1 cellular context compared by ENCODE assay signal in genomic region chr15:62782100-62782791, GRCh38.
TF ChIP-seq lines count a peak whose summit lies in the region.

No MANE protein-coding gene starts in this region.

TF ChIP-seq in HepG2, 621 proteins besides CTCF, POLR2A, EP300 and RAD21 (continued from another document and continues in another):
- no peak for TF ChIP-seq ZHX2 (IDR thresholded peaks at IDR 0.05; ENCODE audit: low read depth)
- no peak for TF ChIP-seq ZHX2 (CRISPR knock-in tag; IDR thresholded peaks at IDR 0.05; ENCODE audit: borderline replicate concordance)
- no peak for TF ChIP-seq ZNF883 (CRISPR knock-in tag; IDR thresholded peaks at IDR 0.05; ENCODE audit: not compliant biosample characterization)
- TF ChIP-seq THAP8 (CRISPR knock-in tag; IDR thresholded peaks at IDR 0.05; ENCODE audit: borderline replicate concordance): no peak
- TF ChIP-seq NBN (conservative IDR thresholded peaks at IDR 0.05): no peak
- TF ChIP-seq, protein P1, sequence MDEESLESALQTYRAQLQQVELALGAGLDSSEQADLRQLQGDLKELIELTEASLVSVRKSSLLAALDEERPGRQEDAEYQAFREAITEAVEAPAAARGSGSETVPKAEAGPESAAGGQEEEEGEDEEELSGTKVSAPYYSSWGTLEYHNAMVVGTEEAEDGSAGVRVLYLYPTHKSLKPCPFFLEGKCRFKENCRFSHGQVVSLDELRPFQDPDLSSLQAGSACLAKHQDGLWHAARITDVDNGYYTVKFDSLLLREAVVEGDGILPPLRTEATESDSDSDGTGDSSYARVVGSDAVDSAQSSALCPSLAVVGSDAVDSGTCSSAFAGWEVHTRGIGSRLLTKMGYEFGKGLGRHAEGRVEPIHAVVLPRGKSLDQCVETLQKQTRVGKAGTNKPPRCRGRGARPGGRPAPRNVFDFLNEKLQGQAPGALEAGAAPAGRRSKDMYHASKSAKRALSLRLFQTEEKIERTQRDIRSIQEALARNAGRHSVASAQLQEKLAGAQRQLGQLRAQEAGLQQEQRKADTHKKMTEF (CRISPR knock-in tag; IDR thresholded peaks at IDR 0.05): no peak
- TF ChIP-seq ZBTB33 (CRISPR knock-in tag; IDR thresholded peaks at IDR 0.05): 0 out of 2 replicates have a peak, but pooled peaks have one; percentile 25
- no peak for TF ChIP-seq ZNF264 (CRISPR knock-in tag; IDR thresholded peaks at IDR 0.05)
- 0 out of 2 replicates have a peak, but pooled peaks have one; percentile 40 for TF ChIP-seq ZNF891 (CRISPR knock-in tag; IDR thresholded peaks at IDR 0.05)
- no peak for TF ChIP-seq MXD1 (CRISPR knock-in tag; IDR thresholded peaks at IDR 0.05)
- TF ChIP-seq SAP130 (CRISPR knock-in tag; IDR thresholded peaks at IDR 0.05; ENCODE audit: low read depth): peak; percentile 39; the same call in 1 of the 2 replicates
- no peak for TF ChIP-seq ZSCAN25 (CRISPR knock-in tag; IDR thresholded peaks at IDR 0.05)
- TF ChIP-seq, protein P2, sequence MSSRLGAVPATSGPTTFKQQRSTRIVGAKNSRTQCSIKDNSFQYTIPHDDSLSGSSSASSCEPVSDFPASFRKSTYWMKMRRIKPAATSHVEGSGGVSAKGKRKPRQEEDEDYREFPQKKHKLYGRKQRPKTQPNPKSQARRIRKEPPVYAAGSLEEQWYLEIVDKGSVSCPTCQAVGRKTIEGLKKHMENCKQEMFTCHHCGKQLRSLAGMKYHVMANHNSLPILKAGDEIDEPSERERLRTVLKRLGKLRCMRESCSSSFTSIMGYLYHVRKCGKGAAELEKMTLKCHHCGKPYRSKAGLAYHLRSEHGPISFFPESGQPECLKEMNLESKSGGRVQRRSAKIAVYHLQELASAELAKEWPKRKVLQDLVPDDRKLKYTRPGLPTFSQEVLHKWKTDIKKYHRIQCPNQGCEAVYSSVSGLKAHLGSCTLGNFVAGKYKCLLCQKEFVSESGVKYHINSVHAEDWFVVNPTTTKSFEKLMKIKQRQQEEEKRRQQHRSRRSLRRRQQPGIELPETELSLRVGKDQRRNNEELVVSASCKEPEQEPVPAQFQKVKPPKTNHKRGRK (CRISPR knock-in tag; IDR thresholded peaks at IDR 0.05): no peak
- no peak for TF ChIP-seq E2F2 (CRISPR knock-in tag; IDR thresholded peaks at IDR 0.05; ENCODE audit: borderline replicate concordance)
- TF ChIP-seq ZNF205 (CRISPR knock-in tag; IDR thresholded peaks at IDR 0.05): 0 out of 2 replicates have a peak, but pooled peaks have one; percentile 48
- TF ChIP-seq TCF7 (IDR thresholded peaks at IDR 0.05; ENCODE audit: low read depth): no peak
- no peak for TF ChIP-seq ZKSCAN5 (CRISPR knock-in tag; IDR thresholded peaks at IDR 0.05)
- no peak for TF ChIP-seq THRA (CRISPR knock-in tag; IDR thresholded peaks at IDR 0.05; ENCODE audit: borderline replicate concordance)
- TF ChIP-seq NR0B2 (CRISPR knock-in tag; IDR thresholded peaks at IDR 0.05): no peak
- TF ChIP-seq, protein P3, sequence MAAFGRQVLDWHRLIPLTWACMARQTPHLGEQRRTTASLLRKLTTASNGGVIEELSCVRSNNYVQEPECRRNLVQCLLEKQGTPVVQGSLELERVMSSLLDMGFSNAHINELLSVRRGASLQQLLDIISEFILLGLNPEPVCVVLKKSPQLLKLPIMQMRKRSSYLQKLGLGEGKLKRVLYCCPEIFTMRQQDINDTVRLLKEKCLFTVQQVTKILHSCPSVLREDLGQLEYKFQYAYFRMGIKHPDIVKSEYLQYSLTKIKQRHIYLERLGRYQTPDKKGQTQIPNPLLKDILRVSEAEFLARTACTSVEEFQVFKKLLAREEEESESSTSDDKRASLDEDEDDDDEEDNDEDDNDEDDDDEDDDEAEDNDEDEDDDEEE (CRISPR knock-in tag; IDR thresholded peaks at IDR 0.05): no peak
- TF ChIP-seq ZSCAN9 (CRISPR knock-in tag; IDR thresholded peaks at IDR 0.05; ENCODE audit: borderline replicate concordance): no peak
- no peak for TF ChIP-seq MTF1 (CRISPR knock-in tag; IDR thresholded peaks at IDR 0.05)
- TF ChIP-seq, protein P4, sequence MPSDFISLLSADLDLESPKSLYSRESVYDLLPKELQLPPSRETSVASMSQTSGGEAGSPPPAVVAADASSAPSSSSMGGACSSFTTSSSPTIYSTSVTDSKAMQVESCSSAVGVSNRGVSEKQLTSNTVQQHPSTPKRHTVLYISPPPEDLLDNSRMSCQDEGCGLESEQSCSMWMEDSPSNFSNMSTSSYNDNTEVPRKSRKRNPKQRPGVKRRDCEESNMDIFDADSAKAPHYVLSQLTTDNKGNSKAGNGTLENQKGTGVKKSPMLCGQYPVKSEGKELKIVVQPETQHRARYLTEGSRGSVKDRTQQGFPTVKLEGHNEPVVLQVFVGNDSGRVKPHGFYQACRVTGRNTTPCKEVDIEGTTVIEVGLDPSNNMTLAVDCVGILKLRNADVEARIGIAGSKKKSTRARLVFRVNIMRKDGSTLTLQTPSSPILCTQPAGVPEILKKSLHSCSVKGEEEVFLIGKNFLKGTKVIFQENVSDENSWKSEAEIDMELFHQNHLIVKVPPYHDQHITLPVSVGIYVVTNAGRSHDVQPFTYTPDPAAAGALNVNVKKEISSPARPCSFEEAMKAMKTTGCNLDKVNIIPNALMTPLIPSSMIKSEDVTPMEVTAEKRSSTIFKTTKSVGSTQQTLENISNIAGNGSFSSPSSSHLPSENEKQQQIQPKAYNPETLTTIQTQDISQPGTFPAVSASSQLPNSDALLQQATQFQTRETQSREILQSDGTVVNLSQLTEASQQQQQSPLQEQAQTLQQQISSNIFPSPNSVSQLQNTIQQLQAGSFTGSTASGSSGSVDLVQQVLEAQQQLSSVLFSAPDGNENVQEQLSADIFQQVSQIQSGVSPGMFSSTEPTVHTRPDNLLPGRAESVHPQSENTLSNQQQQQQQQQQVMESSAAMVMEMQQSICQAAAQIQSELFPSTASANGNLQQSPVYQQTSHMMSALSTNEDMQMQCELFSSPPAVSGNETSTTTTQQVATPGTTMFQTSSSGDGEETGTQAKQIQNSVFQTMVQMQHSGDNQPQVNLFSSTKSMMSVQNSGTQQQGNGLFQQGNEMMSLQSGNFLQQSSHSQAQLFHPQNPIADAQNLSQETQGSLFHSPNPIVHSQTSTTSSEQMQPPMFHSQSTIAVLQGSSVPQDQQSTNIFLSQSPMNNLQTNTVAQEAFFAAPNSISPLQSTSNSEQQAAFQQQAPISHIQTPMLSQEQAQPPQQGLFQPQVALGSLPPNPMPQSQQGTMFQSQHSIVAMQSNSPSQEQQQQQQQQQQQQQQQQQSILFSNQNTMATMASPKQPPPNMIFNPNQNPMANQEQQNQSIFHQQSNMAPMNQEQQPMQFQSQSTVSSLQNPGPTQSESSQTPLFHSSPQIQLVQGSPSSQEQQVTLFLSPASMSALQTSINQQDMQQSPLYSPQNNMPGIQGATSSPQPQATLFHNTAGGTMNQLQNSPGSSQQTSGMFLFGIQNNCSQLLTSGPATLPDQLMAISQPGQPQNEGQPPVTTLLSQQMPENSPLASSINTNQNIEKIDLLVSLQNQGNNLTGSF (CRISPR knock-in tag; IDR thresholded peaks at IDR 0.05): no peak
- no peak for TF ChIP-seq HNRNPUL1 (IDR thresholded peaks at IDR 0.05; ENCODE audit: low read depth, low read length)
- no peak for TF ChIP-seq GZF1 (CRISPR knock-in tag; IDR thresholded peaks at IDR 0.05)
- no peak for TF ChIP-seq MEF2D (CRISPR knock-in tag; IDR thresholded peaks at IDR 0.05)
- no peak for TF ChIP-seq HMG20B (CRISPR knock-in tag; conservative IDR thresholded peaks at IDR 0.05)
- TF ChIP-seq ZNF121 (CRISPR knock-in tag; IDR thresholded peaks at IDR 0.05): no peak
- no peak for TF ChIP-seq ZFP37 (CRISPR knock-in tag; IDR thresholded peaks at IDR 0.05; ENCODE audit: borderline replicate concordance)
- no peak for TF ChIP-seq SMARCE1 (IDR thresholded peaks at IDR 0.05; ENCODE audit: borderline replicate concordance)
- TF ChIP-seq, protein P5, sequence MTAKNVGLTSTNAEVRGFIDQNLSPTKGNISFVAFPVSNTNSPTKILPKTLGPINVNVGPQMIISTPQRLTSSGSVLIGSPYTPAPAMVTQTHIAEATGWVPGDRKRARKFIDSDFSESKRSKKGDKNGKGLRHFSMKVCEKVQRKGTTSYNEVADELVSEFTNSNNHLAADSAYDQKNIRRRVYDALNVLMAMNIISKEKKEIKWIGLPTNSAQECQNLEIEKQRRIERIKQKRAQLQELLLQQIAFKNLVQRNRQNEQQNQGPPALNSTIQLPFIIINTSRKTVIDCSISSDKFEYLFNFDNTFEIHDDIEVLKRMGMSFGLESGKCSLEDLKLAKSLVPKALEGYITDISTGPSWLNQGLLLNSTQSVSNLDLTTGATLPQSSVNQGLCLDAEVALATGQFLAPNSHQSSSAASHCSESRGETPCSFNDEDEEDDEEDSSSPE (CRISPR knock-in tag; IDR thresholded peaks at IDR 0.05): no peak
- peak; percentile 40; the same call in 1 of the 2 replicates for TF ChIP-seq CEBPG (CRISPR knock-in tag; IDR thresholded peaks at IDR 0.05)
